Comparison of ENCODE assay signal across 22 cellular contexts in the genomic region with DNA sequence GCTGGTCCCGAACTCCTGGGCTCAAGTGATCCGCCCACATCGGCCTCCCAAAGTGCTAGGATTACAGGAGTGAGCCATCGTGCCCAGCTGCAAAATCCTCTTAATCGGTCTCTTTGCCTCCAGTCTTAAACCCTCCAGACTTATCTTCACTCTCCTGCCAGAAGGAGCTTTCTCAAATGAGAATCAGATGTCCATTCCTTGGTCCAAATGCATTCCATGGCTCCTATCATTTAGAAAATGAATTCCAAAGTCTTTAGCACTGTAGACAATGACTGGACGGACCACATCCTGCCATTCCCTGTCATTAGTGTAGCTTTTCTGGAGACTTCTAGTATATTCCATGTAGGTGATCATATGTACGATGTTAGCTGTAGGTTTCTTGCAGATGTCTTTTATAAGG.
"Had no signal": no experiment of that assay in that cellular context is flagged by ENCODE, and none has a peak within 500 bp of the region (broad histone marks: within the 10 kb centered on the region; RNA-seq: fewer than 3 reads in every experiment).

No MANE protein-coding gene starts in this region.

- H3K27ac ChIP-seq: breast epithelium, gastroesophageal sphincter, spleen, testis, transverse colon had no signal

- H3K27me3 ChIP-seq: breast epithelium, gastroesophageal sphincter, spleen, testis, transverse colon had no signal

- H3K4me1 ChIP-seq: breast epithelium, spleen, testis, transverse colon had no signal

- DNase-seq: activated CD4-positive, alpha-beta memory T cell treated with anti-CD3 and anti-CD28 coated beads, Interleukin-2, amount 10 ng/mL, durations not matched to agents 7 days and 5 days; activated CD4-positive, alpha-beta T cell treated with anti-CD3 and anti-CD28 coated beads, Interleukin-2, amount 10 ng/mL, durations not matched to agents 24 days and 14 days; activated CD8-positive, alpha-beta memory T cell treated with anti-CD3 and anti-CD28 coated beads, Interleukin-2, amount 50 U/mL, for 48 hours; activated naive CD8-positive, alpha-beta T cell treated with anti-CD3 and anti-CD28 coated beads, Interleukin-2, amount 50 U/mL, for 24 hours; activated T-cell treated with anti-CD3 and anti-CD28 coated beads, Interleukin-2, amount 50 U/mL, for 24 hours; amygdala; central memory CD4-positive, alpha-beta T cell; endodermal cell; head of caudate nucleus; hippocampal formation; left cardiac atrium; left ventricle myocardium superior; posterior cingulate gyrus; right cardiac atrium; spleen; stimulated activated CD4-positive, alpha-beta T cell treated with anti-CD3 and anti-CD28 coated beads, Interleukin-2, amount 100 ng/mL, for 48 hours; stimulated activated naive CD4-positive, alpha-beta T cell treated with Interleukin-2 at 50 U/mL for 16 hours; testis; transverse colon had no signal

- H3K9me3 ChIP-seq: breast epithelium, gastroesophageal sphincter, spleen, testis, transverse colon had no signal

- H3K36me3 ChIP-seq: breast epithelium, gastroesophageal sphincter, spleen, transverse colon had no signal

- FAIRE-seq: keratinocyte had no signal

- H3K4me3 ChIP-seq: breast epithelium, gastroesophageal sphincter, spleen, testis, transverse colon had no signal
